In genomic region chr5:126486332-126486731, GRCh38 we compare ENCODE assay signal across 24 cellular contexts.
DNase-seq lines count a peak whose midpoint lies in the region; ATAC-seq and TF ChIP-seq lines count a peak whose summit lies in the region.
"Had no signal": no experiment of that assay in that cellular context is flagged by ENCODE, and none has a peak within 500 bp of the region (broad histone marks: within the 10 kb centered on the region; RNA-seq: fewer than 3 reads in every experiment).

No MANE protein-coding gene starts in this region.

- TF ChIP-seq CTCF in brain (conservative IDR thresholded peaks at IDR 0.05) (no peak), left ventricle myocardium inferior (IDR thresholded peaks at IDR 0.05; ENCODE audit: borderline replicate concordance) (no peak), testis (IDR thresholded peaks at IDR 0.05) (no peak)

- H3K4me3 Mint-ChIP-seq in brain: no peak overlapping the region
- H3K4me3 Mint-ChIP-seq: activated naive CD4-positive, alpha-beta T cell treated with anti-CD3 and anti-CD28 coated beads, Interleukin-2, amount 10 ng/mL, durations not matched to agents 7 days and 5 days; central memory CD8-positive, alpha-beta T cell; immature natural killer cell; nephron; stimulated activated naive CD8-positive, alpha-beta T cell treated with anti-CD3 and anti-CD28 coated beads, Interleukin-15, amount 100 ng/mL, for 72 hours; T-helper 1 cell treated with Interleukin-12 subunit alpha and Interleukin-12 subunit beta and Interleukin-4 antibody, amounts not matched to agents 30 μg/mL and 1 μg/mL, for 36 hours had no signal

- no peaks in the 10 kb centered on the region for H3K27me3 Mint-ChIP-seq in brain
- H3K27me3 Mint-ChIP-seq: activated naive CD4-positive, alpha-beta T cell treated with anti-CD3 and anti-CD28 coated beads, Interleukin-2, amount 10 ng/mL, durations not matched to agents 7 days and 5 days; central memory CD8-positive, alpha-beta T cell; stimulated activated naive CD8-positive, alpha-beta T cell treated with anti-CD3 and anti-CD28 coated beads, Interleukin-15, amount 100 ng/mL, for 72 hours had no signal

- no peak overlapping the region for H2BK5ac ChIP-seq in neuronal stem cell (ENCODE audit: low read length)

- 54% methylated on average over 3 of the region's 3 CpGs for WGBS in testis, 2 donors
- no CpG with 5 or more reads among the region's 3 CpGs for WGBS in neuronal stem cell (ENCODE audit: extremely low coverage in 2 of 2, insufficient read length in 2 of 2, insufficient replicate concordance in 1 of 2), 2 donors

- no peak overlapping the region for H2AFZ ChIP-seq in neuronal stem cell (ENCODE audit: low read length)
- H2AFZ ChIP-seq: hepatocyte, parathyroid adenoma had no signal

- H3K36me3 ChIP-seq in left ventricle myocardium inferior: peaks cover 92% of the 10 kb centered on the region
- no peaks in the 10 kb centered on the region for H3K36me3 ChIP-seq in testis (ENCODE audit: low read depth, missing control alignments)
- peaks cover 0 to 3% of the 10 kb centered on the region in 2 donors for H3K36me3 ChIP-seq in neuronal stem cell (replicated peaks in 1 of 2; ENCODE audit: control insufficient read depth in 2 of 2, insufficient read depth in 2 of 2, low read length in 2 of 2)

- no peak overlapping the region for H2BK15ac ChIP-seq in neuronal stem cell (ENCODE audit: low read length)

- TF ChIP-seq POLR2A in testis (IDR thresholded peaks at IDR 0.05): no peak

- H3K18ac ChIP-seq in neuronal stem cell (ENCODE audit: low read length): no peak overlapping the region

- no peak overlapping the region for H3K14ac ChIP-seq in neuronal stem cell (ENCODE audit: low read length)

- no peak for ATAC-seq in GM21515 (IDR thresholded peaks at IDR 0.05; ENCODE audit: unreplicated experiment)
- ATAC-seq: mucosa of descending colon; sciatic nerve; stimulated activated naive CD8-positive, alpha-beta T cell treated with anti-CD3 and anti-CD28 coated beads, Interleukin-15, amount 100 ng/mL, for 72 hours had no signal

- H3K79me1 ChIP-seq in neuronal stem cell (ENCODE audit: low read depth, low read length): no peaks in the 10 kb centered on the region

- DNase-seq in G401 (ENCODE audit: low spot score) (peak; percentile 59), left ventricle myocardium inferior (no peak), testis (peak; percentile 35), neuronal stem cell (ENCODE audit: low spot score) (no peak), DMS79 treated with DMSO at 0.1 percent for 48 hours (lab: John Stamatoyannopoulos, UW) (no peak)
- DNase-seq: activated CD4-positive, alpha-beta T cell treated with anti-CD3 and anti-CD28 coated beads for 4 hours; activated naive CD4-positive, alpha-beta T cell treated with anti-CD3 and anti-CD28 coated beads, Interleukin-2, amount 10 ng/mL, durations not matched to agents 7 days and 5 days; immature natural killer cell; mucosa of descending colon; NCI-H187; NCI-H526; stimulated activated naive CD8-positive, alpha-beta T cell treated with anti-CD3 and anti-CD28 coated beads, Interleukin-15, amount 100 ng/mL, for 72 hours had no signal

- peaks cover 51% of the 10 kb centered on the region for H3K4me1 Mint-ChIP-seq in brain
- H3K4me1 Mint-ChIP-seq: activated naive CD4-positive, alpha-beta T cell treated with anti-CD3 and anti-CD28 coated beads, Interleukin-2, amount 10 ng/mL, durations not matched to agents 7 days and 5 days; central memory CD8-positive, alpha-beta T cell; immature natural killer cell; stimulated activated naive CD8-positive, alpha-beta T cell treated with anti-CD3 and anti-CD28 coated beads, Interleukin-15, amount 100 ng/mL, for 72 hours had no signal

- no peak overlapping the region for H4K8ac ChIP-seq in neuronal stem cell (ENCODE audit: low read depth, low read length)

- H3K4me3 ChIP-seq in left ventricle myocardium inferior: no peak overlapping the region
- no peak overlapping the region for H3K4me3 ChIP-seq in testis
- no peak overlapping the region for H3K4me3 ChIP-seq in neuronal stem cell (ENCODE audit: low read length in 2 of 2)
- H3K4me3 ChIP-seq: hepatocyte, mucosa of descending colon, SK-N-MC had no signal

- no peak overlapping the region for H3K23ac ChIP-seq in neuronal stem cell (ENCODE audit: low read depth, low read length, poor library complexity)

- peaks cover 35% of the 10 kb centered on the region for H3K4me1 ChIP-seq in left ventricle myocardium inferior
- peaks cover 11% of the 10 kb centered on the region for H3K4me1 ChIP-seq in testis
- H3K4me1 ChIP-seq in neuronal stem cell (ENCODE audit: control insufficient read depth in 2 of 2, insufficient read depth in 1 of 2, low read depth in 1 of 2, low read length in 2 of 2): peaks cover 14 to 28% of the 10 kb centered on the region in 2 donors
- H3K4me1 ChIP-seq: parathyroid adenoma had no signal

- H3K9me3 Mint-ChIP-seq in brain: no peaks in the 10 kb centered on the region
- H3K9me3 Mint-ChIP-seq: activated naive CD4-positive, alpha-beta T cell treated with anti-CD3 and anti-CD28 coated beads, Interleukin-2, amount 10 ng/mL, durations not matched to agents 7 days and 5 days; central memory CD8-positive, alpha-beta T cell; immature natural killer cell; nephron; stimulated activated naive CD8-positive, alpha-beta T cell treated with anti-CD3 and anti-CD28 coated beads, Interleukin-15, amount 100 ng/mL, for 72 hours; T-helper 1 cell treated with Interleukin-12 subunit alpha and Interleukin-12 subunit beta and Interleukin-4 antibody, amounts not matched to agents 30 μg/mL and 1 μg/mL, for 36 hours had no signal

- H3K9me3 ChIP-seq in left ventricle myocardium inferior (replicated peaks): no peaks in the 10 kb centered on the region
- H3K9me3 ChIP-seq in testis: no peaks in the 10 kb centered on the region
- no peaks in the 10 kb centered on the region for H3K9me3 ChIP-seq in neuronal stem cell (replicated peaks in 1 of 2; ENCODE audit: control insufficient read depth in 2 of 2, insufficient read depth in 1 of 2, low read depth in 1 of 2, low read length in 2 of 2)
- H3K9me3 ChIP-seq: mucosa of descending colon had no signal

- peak overlapping the region in 3 of 5 experiments; percentile 12 to 88 (median 29) for H3K27ac Mint-ChIP-seq in brain
- H3K27ac Mint-ChIP-seq: activated naive CD4-positive, alpha-beta T cell treated with anti-CD3 and anti-CD28 coated beads, Interleukin-2, amount 10 ng/mL, durations not matched to agents 7 days and 5 days; immature natural killer cell; T-helper 1 cell treated with Interleukin-12 subunit alpha and Interleukin-12 subunit beta and Interleukin-4 antibody, amounts not matched to agents 30 μg/mL and 1 μg/mL, for 36 hours had no signal

- no peaks in the 10 kb centered on the region for H3K36me3 Mint-ChIP-seq in brain

- no peak overlapping the region for H4K91ac ChIP-seq in neuronal stem cell (ENCODE audit: low read depth, low read length, poor library complexity)

- no peak overlapping the region for H2AK5ac ChIP-seq in neuronal stem cell (ENCODE audit: low read depth, low read length)

- in situ Hi-C loops in G401 (cut with HindIII; ENCODE audit: low sequenced_read_pairs): loop anchor here (10.0 kb wide), 1 partner anchor 82 kb away; no protein-coding TSS in a partner anchor

- no peak overlapping the region for H2BK12ac ChIP-seq in neuronal stem cell (ENCODE audit: low read length)

- no peak overlapping the region for H2BK120ac ChIP-seq in neuronal stem cell (ENCODE audit: low read depth, low read length)

- no peak overlapping the region for H3K4me2 ChIP-seq in neuronal stem cell (ENCODE audit: insufficient read depth, low read length, poor library complexity, severe bottlenecking)
- H3K4me2 ChIP-seq: hepatocyte had no signal

- intact Hi-C loops in left ventricle myocardium inferior (cut with micrococcal nuclease): no loop called here
- intact Hi-C loops in testis (cut with DNase I; ENCODE audit: low total_unique reads): no loop called here

- H3K4ac ChIP-seq in neuronal stem cell (ENCODE audit: low read length): no peak overlapping the region

- no peaks in the 10 kb centered on the region for H3K27me3 ChIP-seq in left ventricle myocardium inferior (ENCODE audit: low read depth)
- no peaks in the 10 kb centered on the region for H3K27me3 ChIP-seq in testis
- H3K27me3 ChIP-seq in neuronal stem cell (ENCODE audit: control insufficient read depth in 3 of 3, insufficient read depth in 3 of 3, low read depth in 1 of 3, low read length in 3 of 3): no peaks in the 10 kb centered on the region
- H3K27me3 ChIP-seq: hepatocyte had no signal

- H3K9ac ChIP-seq in neuronal stem cell (ENCODE audit: low read depth, low read length, poor library complexity): no peak overlapping the region
- H3K9ac ChIP-seq: parathyroid adenoma had no signal

- peak overlapping the region; percentile 28 for H3K27ac ChIP-seq in left ventricle myocardium inferior (replicated peaks)
- H3K27ac ChIP-seq in testis: peak overlapping the region in 1 of 2 donors; percentile 79
- no peak overlapping the region for H3K27ac ChIP-seq in neuronal stem cell (replicated peaks; ENCODE audit: low read length)
- H3K27ac ChIP-seq: C4-2B, epithelial cell of prostate, hepatocyte, HL-60, parathyroid adenoma, SK-N-MC had no signal

Comparison
In these comparisons a context has a peak if more than half of its experiments do, and no peak if none do; other contexts are left out.
1. DNase-seq: peak in G401 (single experiment) and testis (single experiment); none in left ventricle myocardium inferior (single experiment), neuronal stem cell (single experiment) and DMS79 treated with DMSO at 0.1 percent for 48 hours (single experiment).